In genomic region chr1:55040083-55040952, GRCh38 we compare ENCODE assay signal across 11 cellular contexts. TPM values are rescaled to one million over a fixed set of nuclear protein-coding genes. Genes with fewer than 3 reads are reported as not detected.
DNase-seq lines count a peak whose midpoint lies in the region; ATAC-seq and TF ChIP-seq lines count a peak whose summit lies in the region.
"Had no signal": no experiment of that assay in that cellular context is flagged by ENCODE, and none has a peak within 500 bp of the region (broad histone marks: within the 10 kb centered on the region; RNA-seq: fewer than 3 reads in every experiment).

No MANE protein-coding gene starts in this region.

- peaks cover 0 to 7% of the 10 kb centered on the region in 2 donors for H3K4me1 Mint-ChIP-seq in natural killer cell

- H3K4me3 ChIP-seq in cardiac fibroblast (replicated peaks in 1 of 2; ENCODE audit: low read depth in 2 of 2, low read length in 2 of 2): peak overlapping the region; percentile 15 to 49
- H3K4me3 ChIP-seq in skin epidermis: peak overlapping the region; percentile 15 to 41 (median 27)

- H3K27ac ChIP-seq in skin epidermis: peak overlapping the region in 2 of 21 experiments; percentile 6 to 12
- H3K27ac ChIP-seq: gastroesophageal sphincter, tibial artery had no signal

- ATAC-seq in left lobe of liver (peak; percentile 20), natural killer cell (no peak), HG03025 (IDR thresholded peaks at IDR 0.05; ENCODE audit: low FRiP score, unreplicated experiment) (no peak)
- no peak for ATAC-seq in activated naive CD4-positive, alpha-beta T cell treated with anti-CD3 and anti-CD28 coated beads, Interleukin-2, amount 50 U/mL, for 72 hours

- no peak for TF ChIP-seq CTCF in cardiac fibroblast (IDR thresholded peaks at IDR 0.05; ENCODE audit: low read depth, low read length)
- no peak for TF ChIP-seq CTCF in natural killer cell (IDR thresholded peaks at IDR 0.05)

- peaks cover 44 to 74% of the 10 kb centered on the region in 2 donors for H3K27me3 Mint-ChIP-seq in natural killer cell (ENCODE audit: low read depth in 2 of 2)

- intact Hi-C loops in natural killer cell (cut with micrococcal nuclease): no loop called here

- H3K36me3 Mint-ChIP-seq in activated naive CD4-positive, alpha-beta T cell treated with anti-CD3 and anti-CD28 coated beads, Interleukin-2, amount 50 U/mL, for 72 hours: no peaks in the 10 kb centered on the region
- no peaks in the 10 kb centered on the region for H3K36me3 Mint-ChIP-seq in natural killer cell

- DNase-seq in NCI-H1694 treated with DMSO at 0.1 percent for 48 hours (lab: John Stamatoyannopoulos, UW) (peak; percentile 27), cardiac fibroblast (ENCODE audit: low read depth in 2 of 2) (no peak), left lobe of liver (ENCODE audit: low spot score) (no peak), NCI-H146 treated with DMSO at 0.1 percent for 48 hours (lab: John Stamatoyannopoulos, UW; ENCODE audit: unreplicated experiment) (no peak), natural killer cell (no peak)
- DNase-seq in activated naive CD4-positive, alpha-beta T cell treated with anti-CD3 and anti-CD28 coated beads, Interleukin-2, amount 50 U/mL, for 72 hours (ENCODE audit: low spot score in 2 of 2): no peak

- H3K9me3 Mint-ChIP-seq in activated naive CD4-positive, alpha-beta T cell treated with anti-CD3 and anti-CD28 coated beads, Interleukin-2, amount 50 U/mL, for 72 hours: no peaks in the 10 kb centered on the region
- no peaks in the 10 kb centered on the region for H3K9me3 Mint-ChIP-seq in natural killer cell

- H3K27ac Mint-ChIP-seq in activated naive CD4-positive, alpha-beta T cell treated with anti-CD3 and anti-CD28 coated beads, Interleukin-2, amount 50 U/mL, for 72 hours: no peak overlapping the region
- H3K27ac Mint-ChIP-seq in natural killer cell: no peak overlapping the region
- H3K27ac Mint-ChIP-seq: IgD-negative memory B cell had no signal

- no peak overlapping the region for H3K4me3 Mint-ChIP-seq in natural killer cell
- H3K4me3 Mint-ChIP-seq: IgD-negative memory B cell had no signal

RNA-seq across cellular contexts. Expression of gene PCSK9, which starts 1.0 kb away (rescaled TPM):
- total RNA-seq in left lobe of liver (31.6 TPM), natural killer cell (not detected)
- total RNA-seq in activated naive CD4-positive, alpha-beta T cell treated with anti-CD3 and anti-CD28 coated beads, Interleukin-2, amount 50 U/mL, for 72 hours: not detected

RNA-seq across cellular contexts. Expression of gene BSND, which starts 41.6 kb away (rescaled TPM):
- total RNA-seq in left lobe of liver: not detected
- total RNA-seq in activated naive CD4-positive, alpha-beta T cell treated with anti-CD3 and anti-CD28 coated beads, Interleukin-2, amount 50 U/mL, for 72 hours: under 1 TPM in 1 of 2 donors, not detected in 1; 0.12 TPM
- total RNA-seq in natural killer cell: not detected
- total RNA-seq: gastroesophageal sphincter had no signal

RNA-seq across cellular contexts. Expression of gene TMEM61, which starts 59.9 kb away (rescaled TPM):
- not detected for total RNA-seq in left lobe of liver
- under 1 TPM in 1 of 2 donors, not detected in 1; 0.23 TPM for total RNA-seq in activated naive CD4-positive, alpha-beta T cell treated with anti-CD3 and anti-CD28 coated beads, Interleukin-2, amount 50 U/mL, for 72 hours
- not detected for total RNA-seq in natural killer cell

Comparison
In these comparisons a context has a peak if more than half of its experiments do, and no peak if none do; other contexts are left out.
1. RNA of gene PCSK9, which starts 1.0 kb away (total RNA-seq): 31.6 TPM in left lobe of liver (single experiment); not detected in activated naive CD4-positive, alpha-beta T cell treated with anti-CD3 and anti-CD28 coated beads, Interleukin-2, amount 50 U/mL, for 72 hours and not detected in natural killer cell; every median in the first group is over 10 times any median in the second.